In genomic region chr6:158636778-158637177, GRCh38 we compare ENCODE assay signal across 27 cellular contexts. TPM values are rescaled to one million over a fixed set of nuclear protein-coding genes. Genes with fewer than 3 reads are reported as not detected.
DNase-seq lines count a peak whose midpoint lies in the region; ATAC-seq, FAIRE-seq and TF ChIP-seq lines count a peak whose summit lies in the region.
"Had no signal": no experiment of that assay in that cellular context is flagged by ENCODE, and none has a peak within 500 bp of the region (broad histone marks: within the 10 kb centered on the region; RNA-seq: fewer than 3 reads in every experiment).

No MANE protein-coding gene starts in this region.

- H3K4me3 ChIP-seq in A673 (ENCODE audit: low read depth, low read length, poor library complexity, severe bottlenecking) (no peak overlapping the region), HepG2 (replicated peaks in 1 of 3; ENCODE audit: insufficient read depth in 1 of 3, low read depth in 2 of 3, low read length in 3 of 3) (no peak overlapping the region)
- no peak overlapping the region for H3K4me3 ChIP-seq in CD4-positive, CD25-positive, alpha-beta regulatory T cell (ENCODE audit: low read depth, low read length)
- H3K4me3 ChIP-seq: esophagus squamous epithelium, heart right ventricle, lung, psoas muscle, thoracic aorta, uterus had no signal

- H3K4me1 Mint-ChIP-seq in CD4-positive, CD25-positive, alpha-beta regulatory T cell = peaks cover 32 to 68% (median 48%) of the 10 kb centered on the region in 4 donors
- peaks cover 8% of the 10 kb centered on the region for H3K4me1 Mint-ChIP-seq in WTC11

- intact Hi-C loops in A673 (cut with micrococcal nuclease; ENCODE audit: unreplicated experiment) (no loop called here), HepG2 (cut with micrococcal nuclease; ENCODE audit: unreplicated experiment) (no loop called here)

- peaks cover 30% of the 10 kb centered on the region for H3K36me3 Mint-ChIP-seq in CD4-positive, CD25-positive, alpha-beta regulatory T cell
- H3K36me3 Mint-ChIP-seq in WTC11 = peaks cover 34% of the 10 kb centered on the region

- H3K36me3 ChIP-seq in A673 (ENCODE audit: insufficient read depth, low read length, poor library complexity, severe bottlenecking) (peaks cover 16% of the 10 kb centered on the region), HepG2 (replicated peaks in 1 of 2; ENCODE audit: control insufficient read depth in 1 of 2, insufficient read depth in 2 of 2, low read length in 2 of 2) (peaks cover 8 to 36% of the 10 kb centered on the region in 2 experiments)
- peaks cover 48% of the 10 kb centered on the region for H3K36me3 ChIP-seq in CD4-positive, CD25-positive, alpha-beta regulatory T cell (ENCODE audit: control insufficient read depth, insufficient read depth, low read length)
- H3K36me3 ChIP-seq: uterus had no signal

- H3K9me3 ChIP-seq in A673 (ENCODE audit: low read depth, low read length, poor library complexity, severe bottlenecking) (no peaks in the 10 kb centered on the region), HepG2 (ENCODE audit: low read length) (no peaks in the 10 kb centered on the region)
- H3K9me3 ChIP-seq in CD4-positive, CD25-positive, alpha-beta regulatory T cell (ENCODE audit: control insufficient read depth in 2 of 2, low read length in 2 of 2) = no peaks in the 10 kb centered on the region
- H3K9me3 ChIP-seq: esophagus squamous epithelium, heart right ventricle, psoas muscle, thoracic aorta, uterus had no signal

- in situ Hi-C loops in HepG2 (cut with HindIII; ENCODE audit: extremely low pct_ligation_motif_present, low pct_unique_long_range_greater_than_20kb) (no loop called here), G401 (cut with HindIII; ENCODE audit: low sequenced_read_pairs) (no loop called here)

- BruUV-seq in A673 (replicated peaks; lab: Mats Ljungman, UMichigan) (TSS peak; percentile 4), HepG2 (replicated peaks; lab: Mats Ljungman, UMichigan) (no TSS peak)

- no peak overlapping the region for H3K4me2 ChIP-seq in HepG2 (ENCODE audit: low read depth, low read length)

- H3K27ac ChIP-seq in A673 (ENCODE audit: low read depth, low read length, poor library complexity, severe bottlenecking) (no peak overlapping the region), HepG2 (ENCODE audit: extremely low read length, insufficient read depth, low read length) (no peak overlapping the region)
- H3K27ac ChIP-seq in CD4-positive, CD25-positive, alpha-beta regulatory T cell (ENCODE audit: insufficient read depth, low read length, poor library complexity, severe bottlenecking) = no peak overlapping the region
- H3K27ac ChIP-seq: C4-2B, esophagus squamous epithelium, heart right ventricle, psoas muscle, thoracic aorta, uterus had no signal

- TF ChIP-seq EP300 in HepG2 (IDR thresholded peaks at IDR 0.05; ENCODE audit: low read depth in 2 of 2, low read length in 2 of 2) (no peak), HepG2 (CRISPR knock-in tag; IDR thresholded peaks at IDR 0.05; ENCODE audit: borderline replicate concordance) (no peak)

- H3K27me3 Mint-ChIP-seq in CD4-positive, CD25-positive, alpha-beta regulatory T cell = no peaks in the 10 kb centered on the region
- no peaks in the 10 kb centered on the region for H3K27me3 Mint-ChIP-seq in WTC11 (ENCODE audit: low read depth)

- 96% methylated on average over 8 of the region's 8 CpGs for WGBS in HepG2 (ENCODE audit: low lambda C conversion rate)

- H3K4me3 Mint-ChIP-seq in CD4-positive, CD25-positive, alpha-beta regulatory T cell = no peak overlapping the region
- no peak overlapping the region for H3K4me3 Mint-ChIP-seq in WTC11
- H3K4me3 Mint-ChIP-seq: endodermal cell; T-helper 1 cell treated with Interleukin-12 subunit alpha and Interleukin-12 subunit beta and Interleukin-4 antibody, amounts not matched to agents 30 μg/mL and 1 μg/mL, for 36 hours had no signal

- H3K27me3 ChIP-seq in A673 (replicated peaks; ENCODE audit: insufficient read depth, low read depth, low read length, poor library complexity) (no peaks in the 10 kb centered on the region), HepG2 (ENCODE audit: control insufficient read depth in 1 of 2, insufficient read depth in 2 of 2, low read length in 2 of 2) (no peaks in the 10 kb centered on the region)
- no peaks in the 10 kb centered on the region for H3K27me3 ChIP-seq in CD4-positive, CD25-positive, alpha-beta regulatory T cell (ENCODE audit: control insufficient read depth, insufficient read depth, low read length)
- H3K27me3 ChIP-seq: esophagus squamous epithelium, heart right ventricle, uterus had no signal

- TF ChIP-seq CTCF in A673 (conservative IDR thresholded peaks at IDR 0.05; ENCODE audit: low read depth, low read length) (no peak), WTC11 (IDR thresholded peaks at IDR 0.05) (no peak), HepG2 (CRISPR knock-in tag; IDR thresholded peaks at IDR 0.05) (no peak)

- 0 out of 4 replicates have a peak, but pooled peaks of 1 of the 2 experiments have one; percentile 12 for TF ChIP-seq POLR2A in HepG2 (IDR thresholded peaks at IDR 0.05; ENCODE audit: insufficient read depth in 1 of 2, low read depth in 2 of 2, low read length in 2 of 2)

- TF ChIP-seq RAD21 in HepG2 (CRISPR knock-in tag; IDR thresholded peaks at IDR 0.05) = no peak

- ATAC-seq in CD4-positive, CD25-positive, alpha-beta regulatory T cell (ENCODE audit: low read depth in 2 of 2) = no peak
- ATAC-seq in WTC11 = no peak
- ATAC-seq in HepG2 = no peak; the same call in 2 of the 3 replicates
- ATAC-seq: heart right ventricle, psoas muscle had no signal

- H3K9me3 Mint-ChIP-seq in CD4-positive, CD25-positive, alpha-beta regulatory T cell = peaks cover 0 to 2% (median 0%) of the 10 kb centered on the region in 7 donors
- H3K9me3 Mint-ChIP-seq in WTC11 = no peaks in the 10 kb centered on the region
- H3K9me3 Mint-ChIP-seq: endodermal cell; T-helper 1 cell treated with Interleukin-12 subunit alpha and Interleukin-12 subunit beta and Interleukin-4 antibody, amounts not matched to agents 30 μg/mL and 1 μg/mL, for 36 hours had no signal

- no peak overlapping the region for H2AFZ ChIP-seq in HepG2 (ENCODE audit: low read length)

- H3K79me2 ChIP-seq in HepG2 (ENCODE audit: insufficient read depth, low read length) = peaks cover under 1% of the 10 kb centered on the region

- POLR2A ChIA-PET in A673 (lab: Charles Lee; ENCODE audit: low non-redundant PET) = interaction anchor here (0.5 kb wide), 1 partner anchor 57 kb away, joined by 7 read pairs; no protein-coding TSS in a partner anchor
- POLR2A ChIA-PET in WTC11 (lab: Charles Lee) = no interaction called here
- POLR2A ChIA-PET in HepG2 (lab: Yijun Ruan, JAX) = no interaction called here

- H3K27ac Mint-ChIP-seq in CD4-positive, CD25-positive, alpha-beta regulatory T cell = peak overlapping the region; percentile 6 to 76 (median 65)
- H3K27ac Mint-ChIP-seq in WTC11 = 0 out of 2 replicates have a peak overlapping the region, but pooled peaks have one; percentile 80
- H3K27ac Mint-ChIP-seq: endodermal cell; T-helper 1 cell treated with Interleukin-12 subunit alpha and Interleukin-12 subunit beta and Interleukin-4 antibody, amounts not matched to agents 30 μg/mL and 1 μg/mL, for 36 hours had no signal

- H3K4me1 ChIP-seq in A673 (ENCODE audit: insufficient read depth, low read length, poor library complexity, severe bottlenecking) (peaks cover 19% of the 10 kb centered on the region), HepG2 (ENCODE audit: insufficient read depth, low read length) (peaks cover 24% of the 10 kb centered on the region)
- H3K4me1 ChIP-seq in CD4-positive, CD25-positive, alpha-beta regulatory T cell (ENCODE audit: control insufficient read depth, insufficient read depth, low read length, poor library complexity, severe bottlenecking) = peaks cover 36% of the 10 kb centered on the region

- DNase-seq in A673 (ENCODE audit: low spot score) = no peak
- no peak for DNase-seq in CD4-positive, CD25-positive, alpha-beta regulatory T cell
- DNase-seq in WTC11 (ENCODE audit: low spot score) = no peak
- no peak for DNase-seq in HepG2 (ENCODE audit: low spot score)
- no peak for DNase-seq in G401 (ENCODE audit: low spot score)
- no peak for DNase-seq in SW480 (ENCODE audit: low spot score)
- DNase-seq in NCI-H524 (lab: John Stamatoyannopoulos, UW) = no peak
- DNase-seq: activated CD8-positive, alpha-beta memory T cell treated with anti-CD3 and anti-CD28 coated beads, Interleukin-2, amount 50 U/mL, for 4 hours; activated effector memory CD4-positive, alpha-beta T cell treated with anti-CD3 and anti-CD28 coated beads, Interleukin-2, amount 50 U/mL, for 16 hours; aorta; DMS 273 treated with DMSO at 0.1 percent for 48 hours; endodermal cell; esophagus squamous epithelium; foreskin melanocyte; heart right ventricle; NCI-H1436 treated with DMSO at 0.1 percent for 48 hours; NCI-H345; NCI-H82; psoas muscle; RPMI8226; stimulated activated CD4-positive, alpha-beta T cell treated with anti-CD3 and anti-CD28 coated beads, Interleukin-15, amount 100 ng/mL, for 24 hours; stimulated activated naive CD4-positive, alpha-beta T cell treated with Interleukin-2 at 50 U/mL for 16 hours; uterus had no signal

- CTCF ChIA-PET in A673 (lab: Charles Lee) (no interaction called here), WTC11 (lab: Charles Lee) (interaction anchor here (1.1 kb wide), 1 partner anchor 422 kb away, joined by 3 read pairs; no protein-coding TSS in a partner anchor), HepG2 (lab: Yijun Ruan, JAX; ENCODE audit: low intra/inter-chr PET ratio, low total read pairs) (no interaction called here)

- FAIRE-seq in HepG2 (lab: Jason Lieb, UNC) = no peak

- H3K9ac ChIP-seq in HepG2 (ENCODE audit: insufficient read depth, low read depth, low read length) = no peak overlapping the region

- H4K20me1 ChIP-seq in HepG2 (ENCODE audit: insufficient read depth, low read length) = peaks cover 5% of the 10 kb centered on the region; the same call in 1 of the 2 replicates

RNA-seq across cellular contexts. Expression of gene DYNLT1, which starts 7.8 kb away (rescaled TPM):
- total RNA-seq in A673 (2021) = 137 and 138 TPM in 2 replicates
- 123 TPM for total RNA-seq in CD4-positive, CD25-positive, alpha-beta regulatory T cell
- 100 to 1,000 TPM; 103 to 127 (median 113) TPM for polyA plus RNA-seq in CD4-positive, CD25-positive, alpha-beta regulatory T cell
- 79.0 to 98.1 TPM (median 91.8 TPM) in 3 replicates for total RNA-seq in WTC11 (2021)
- total RNA-seq in HepG2 (2016; rRNA removed; fragmentation: Illumina TruSeq; extraction: Trizol) = 108 and 144 TPM in 2 replicates
- 61.3 and 63.2 TPM in 2 replicates for total RNA-seq in HepG2 (2016; cell fraction: cytosol; rRNA removed; fragmentation: Illumina TruSeq; extraction: Trizol; ENCODE audit: low read depth)
- total RNA-seq in HepG2 (2016; cell fraction: insoluble cytoplasmic fraction; rRNA removed; fragmentation: Illumina TruSeq; extraction: Trizol) = 106 and 153 TPM in 2 replicates
- total RNA-seq in HepG2 (2016; cell fraction: membrane; rRNA removed; fragmentation: Illumina TruSeq; extraction: Trizol) = 66.8 and 68.4 TPM in 2 replicates
- total RNA-seq in HepG2 (2016; cell fraction: nucleus; rRNA removed; fragmentation: Illumina TruSeq; extraction: Trizol) = 46.1 and 46.5 TPM in 2 replicates
- 152 and 171 TPM in 2 replicates for polyA plus RNA-seq in HepG2 (2011; rRNA removed)
- polyA plus RNA-seq in HepG2 (2011; cell fraction: cytosol; rRNA removed) = 96.9 and 144 TPM in 2 replicates
- 55.7 and 80.2 TPM in 2 replicates for polyA plus RNA-seq in HepG2 (2011; cell fraction: nucleus; rRNA removed)
- polyA plus RNA-seq in HepG2 (2012) = 121 and 122 TPM in 2 replicates
- 51.0 and 56.6 TPM in 2 replicates for polyA plus RNA-seq in HepG2 (2016; cell fraction: cytosol; fragmentation: Illumina TruSeq; extraction: Trizol; ENCODE audit: low read depth)
- polyA plus RNA-seq in HepG2 (2016; cell fraction: insoluble cytoplasmic fraction; fragmentation: Illumina TruSeq; extraction: Trizol; ENCODE audit: low read depth) = 155 and 168 TPM in 2 replicates
- 61.5 and 63.6 TPM in 2 replicates for polyA plus RNA-seq in HepG2 (2016; cell fraction: membrane; fragmentation: Illumina TruSeq; extraction: Trizol; ENCODE audit: low read depth)
- polyA plus RNA-seq in HepG2 (2016; cell fraction: nucleus; fragmentation: Illumina TruSeq; extraction: Trizol; ENCODE audit: insufficient read depth, low read depth) = 102 and 103 TPM in 2 replicates
- 81.1 TPM in 2 replicates for polyA minus RNA-seq in HepG2 (2011; rRNA and poly(A)+ RNA removed; ENCODE audit: low replicate concordance)
- polyA minus RNA-seq in HepG2 (2011; cell fraction: cytosol; rRNA and poly(A)+ RNA removed) = 19.5 and 25.9 TPM in 2 replicates
- 19.4 and 32.6 TPM in 2 replicates for polyA minus RNA-seq in HepG2 (2011; cell fraction: nucleus; rRNA and poly(A)+ RNA removed)
- total RNA-seq in G401 (2014; rRNA removed; shearing (Covaris generic)) = 97.6 and 102 TPM in 2 replicates

RNA-seq across cellular contexts. Expression of gene SYTL3, which starts 13.1 kb away (rescaled TPM):
- total RNA-seq in A673 (2021) = 0.66 and 0.82 TPM in 2 replicates
- total RNA-seq in CD4-positive, CD25-positive, alpha-beta regulatory T cell = 54.8 TPM
- 10 to 100 TPM; 12.2 to 15.5 (median 13.8) TPM for polyA plus RNA-seq in CD4-positive, CD25-positive, alpha-beta regulatory T cell
- total RNA-seq in WTC11 (2021) = 0.27 to 0.39 TPM (median 0.28 TPM) in 3 replicates
- 0.11 and 0.17 TPM in 2 replicates for total RNA-seq in HepG2 (2016; rRNA removed; fragmentation: Illumina TruSeq; extraction: Trizol)
- total RNA-seq in HepG2 (2016; cell fraction: cytosol; rRNA removed; fragmentation: Illumina TruSeq; extraction: Trizol; ENCODE audit: low read depth) = 0.20 and 0.26 TPM in 2 replicates
- 0.19 and 0.25 TPM in 2 replicates for total RNA-seq in HepG2 (2016; cell fraction: insoluble cytoplasmic fraction; rRNA removed; fragmentation: Illumina TruSeq; extraction: Trizol)
- 0.14 and 0.15 TPM in 2 replicates for total RNA-seq in HepG2 (2016; cell fraction: membrane; rRNA removed; fragmentation: Illumina TruSeq; extraction: Trizol)
- 0.37 and 0.50 TPM in 2 replicates for total RNA-seq in HepG2 (2016; cell fraction: nucleus; rRNA removed; fragmentation: Illumina TruSeq; extraction: Trizol)
- polyA plus RNA-seq in HepG2 (2011; rRNA removed) = 0.21 and 0.28 TPM in 2 replicates
- polyA plus RNA-seq in HepG2 (2011; cell fraction: cytosol; rRNA removed) = 0.12 and 0.15 TPM in 2 replicates
- polyA plus RNA-seq in HepG2 (2011; cell fraction: nucleus; rRNA removed) = 0.59 and 0.64 TPM in 2 replicates
- polyA plus RNA-seq in HepG2 (2012) = 0.21 and 0.44 TPM in 2 replicates
- polyA plus RNA-seq in HepG2 (2016; cell fraction: cytosol; fragmentation: Illumina TruSeq; extraction: Trizol; ENCODE audit: low read depth) = 0.16 and 0.17 TPM in 2 replicates
- 0.10 and 0.34 TPM in 2 replicates for polyA plus RNA-seq in HepG2 (2016; cell fraction: insoluble cytoplasmic fraction; fragmentation: Illumina TruSeq; extraction: Trizol; ENCODE audit: low read depth)
- polyA plus RNA-seq in HepG2 (2016; cell fraction: membrane; fragmentation: Illumina TruSeq; extraction: Trizol; ENCODE audit: low read depth) = 0.07 and 0.15 TPM in 2 replicates
- 0.22 and 0.72 TPM in 2 replicates for polyA plus RNA-seq in HepG2 (2016; cell fraction: nucleus; fragmentation: Illumina TruSeq; extraction: Trizol; ENCODE audit: insufficient read depth, low read depth)
- polyA minus RNA-seq in HepG2 (2011; rRNA and poly(A)+ RNA removed; ENCODE audit: low replicate concordance) = 0.28 TPM in 1 of 2 replicates, not detected in the other
- not detected in 2 replicates for polyA minus RNA-seq in HepG2 (2011; cell fraction: cytosol; rRNA and poly(A)+ RNA removed)
- 0.64 and 0.87 TPM in 2 replicates for polyA minus RNA-seq in HepG2 (2011; cell fraction: nucleus; rRNA and poly(A)+ RNA removed)
- 3.1 TPM in 1 of 2 replicates, not detected in the other for total RNA-seq in G401 (2014; rRNA removed; shearing (Covaris generic))

Comparison
In these comparisons a context has a peak if more than half of its experiments do, and no peak if none do; other contexts are left out.
1. RNA of gene SYTL3, which starts 13.1 kb away (total RNA-seq): 54.8 TPM in CD4-positive, CD25-positive, alpha-beta regulatory T cell (single experiment); 3.1 TPM in G401, 0.66 to 0.82 TPM in A673, 0.27 to 0.39 TPM in WTC11 and 0.11 to 0.50 TPM in HepG2; every median in the first group is over 10 times any median in the second.